Comparison of ENCODE assay signal across 9 cellular contexts in genomic region chr2:9191044-9191481, GRCh38. TPM values are rescaled to one million over a fixed set of nuclear protein-coding genes. Genes with fewer than 3 reads are reported as not detected.
DNase-seq lines count a peak whose midpoint lies in the region; ATAC-seq and TF ChIP-seq lines count a peak whose summit lies in the region.
"Had no signal": no experiment of that assay in that cellular context is flagged by ENCODE, and none has a peak within 500 bp of the region (broad histone marks: within the 10 kb centered on the region; RNA-seq: fewer than 3 reads in every experiment).

No MANE protein-coding gene starts in this region.

- H3K27ac ChIP-seq in vagina, result peak overlapping the region; percentile 75

- no peaks in the 10 kb centered on the region for H3K9me3 ChIP-seq in vagina

- no peak for TF ChIP-seq CTCF in vagina (IDR thresholded peaks at IDR 0.05)

- CTCF ChIA-PET in activated CD4-positive, alpha-beta T cell treated with anti-CD3 and anti-CD28 coated beads for 36 hours (lab: Charles Lee), result interaction anchor here (1.9 kb wide), 1 partner anchor 15 kb away, joined by 8 read pairs; the partner anchor contains the start of gene ASAP2

- H3K27ac Mint-ChIP-seq in activated CD4-positive, alpha-beta T cell treated with anti-CD3 and anti-CD28 coated beads for 36 hours, result no peak overlapping the region
- H3K27ac Mint-ChIP-seq: activated naive CD8-positive, alpha-beta T cell had no signal

- H3K27me3 ChIP-seq in vagina, result no peaks in the 10 kb centered on the region

- H3K27me3 Mint-ChIP-seq in activated CD4-positive, alpha-beta T cell treated with anti-CD3 and anti-CD28 coated beads for 36 hours, result peaks cover 2% of the 10 kb centered on the region

- H3K36me3 ChIP-seq in vagina, result no peaks in the 10 kb centered on the region

- H3K4me3 Mint-ChIP-seq in activated CD4-positive, alpha-beta T cell treated with anti-CD3 and anti-CD28 coated beads for 36 hours, result no peak overlapping the region
- H3K4me3 Mint-ChIP-seq: activated naive CD8-positive, alpha-beta T cell had no signal

- intact Hi-C loops in vagina (cut with DNase I), result no loop called here
- intact Hi-C loops in activated CD4-positive, alpha-beta T cell treated with anti-CD3 and anti-CD28 coated beads for 36 hours (cut with DNase I, micrococcal nuclease), result no loop called here

- H3K36me3 Mint-ChIP-seq in activated CD4-positive, alpha-beta T cell treated with anti-CD3 and anti-CD28 coated beads for 36 hours (ENCODE audit: low read depth), result no peaks in the 10 kb centered on the region
- H3K36me3 Mint-ChIP-seq: activated naive CD8-positive, alpha-beta T cell had no signal

- no peak for TF ChIP-seq POLR2A in vagina (IDR thresholded peaks at IDR 0.05)

- no peak overlapping the region for H3K4me3 ChIP-seq in vagina

- peaks cover 28% of the 10 kb centered on the region for H3K4me1 ChIP-seq in vagina

- H3K9me3 Mint-ChIP-seq in activated CD4-positive, alpha-beta T cell treated with anti-CD3 and anti-CD28 coated beads for 36 hours (ENCODE audit: low read depth), result no peaks in the 10 kb centered on the region

- DNase-seq in SHP77 (lab: John Stamatoyannopoulos, UW) (peak; percentile 28 to 34), SHP77 treated with DMSO at 0.1 percent for 48 hours (lab: John Stamatoyannopoulos, UW) (no peak), mucosa of gallbladder (ENCODE audit: low spot score) (peak; percentile 73), vagina (ENCODE audit: extremely low spot score in 2 of 2) (no peak)
- no peak for DNase-seq in stimulated activated CD4-positive, alpha-beta T cell treated with anti-CD3 and anti-CD28 coated beads, Interleukin-2, amount 100 ng/mL, for 48 hours
- DNase-seq in activated CD4-positive, alpha-beta T cell treated with anti-CD3 and anti-CD28 coated beads for 36 hours, result no peak

- no peaks in the 10 kb centered on the region for H3K4me1 Mint-ChIP-seq in activated CD4-positive, alpha-beta T cell treated with anti-CD3 and anti-CD28 coated beads for 36 hours

- ATAC-seq in esophagus mucosa, result peak; percentile 31
- no peak for ATAC-seq in activated CD4-positive, alpha-beta T cell treated with anti-CD3 and anti-CD28 coated beads for 36 hours
- ATAC-seq in GM21360 (IDR thresholded peaks at IDR 0.05; ENCODE audit: unreplicated experiment), result no peak

- POLR2A ChIA-PET in activated CD4-positive, alpha-beta T cell treated with anti-CD3 and anti-CD28 coated beads for 36 hours (lab: Charles Lee), result no interaction called here

RNA-seq across cellular contexts. Expression of gene ASAP2, which starts 15.5 kb away (rescaled TPM):
- total RNA-seq in esophagus mucosa (6.4 TPM), mucosa of gallbladder (44.3 TPM), vagina (36.3 TPM)
- total RNA-seq in activated CD4-positive, alpha-beta T cell treated with anti-CD3 and anti-CD28 coated beads for 36 hours, result under 1 TPM; 0.21 to 0.26 TPM

Comparison
In these comparisons a context has a peak if more than half of its experiments do, and no peak if none do; other contexts are left out.
1. DNase-seq: peak in SHP77 (2 of 2) and mucosa of gallbladder (single experiment); none in SHP77 treated with DMSO at 0.1 percent for 48 hours (single experiment), vagina (0 of 2), stimulated activated CD4-positive, alpha-beta T cell treated with anti-CD3 and anti-CD28 coated beads, Interleukin-2, amount 100 ng/mL, for 48 hours (0 of 2) and activated CD4-positive, alpha-beta T cell treated with anti-CD3 and anti-CD28 coated beads for 36 hours (single experiment).